Comparison of ENCODE assay signal across 16 cellular contexts in the genomic region with DNA sequence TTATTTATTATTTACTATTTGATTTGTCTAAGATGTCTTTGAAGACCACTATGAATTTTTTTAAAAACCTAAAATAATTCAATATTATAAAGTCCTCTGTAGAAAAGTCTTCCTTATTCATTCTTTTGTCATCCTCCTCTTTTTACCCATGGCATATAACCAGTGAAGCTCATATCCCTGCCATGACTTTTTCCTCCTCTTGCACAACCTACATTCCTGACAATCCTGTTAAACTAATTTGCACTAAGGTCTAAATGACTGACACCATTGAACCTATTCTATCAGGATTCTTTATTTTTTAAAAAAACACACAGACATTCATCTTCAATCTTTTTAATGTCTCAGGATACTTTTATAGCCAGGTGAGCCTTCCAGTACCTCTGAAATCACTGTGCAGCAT.
A peak's percentile ranks its signal among the peaks of the same experiment; 100 is the strongest.
DNase-seq lines count a peak whose midpoint lies in the region; ATAC-seq, FAIRE-seq and TF ChIP-seq lines count a peak whose summit lies in the region.
"Had no signal": no experiment of that assay in that cellular context is flagged by ENCODE, and none has a peak within 500 bp of the region (broad histone marks: within the 10 kb centered on the region; RNA-seq: fewer than 3 reads in every experiment).

No MANE protein-coding gene starts in this region.

- TF ChIP-seq EP300 in GM12878 (IDR thresholded peaks at IDR 0.05; ENCODE audit: borderline replicate concordance in 1 of 2, control insufficient read depth in 1 of 2, low read depth in 2 of 2, low read length in 2 of 2): no peak

- no peak overlapping the region for H2AFZ ChIP-seq in GM23338
- no peak overlapping the region for H2AFZ ChIP-seq in GM12878 (ENCODE audit: control insufficient read depth, low read depth, low read length)

- no peak overlapping the region for H3K27ac Mint-ChIP-seq in GM23338
- H3K27ac Mint-ChIP-seq: HFFc6 had no signal

- TF ChIP-seq RAD21 in GM12878 (IDR thresholded peaks at IDR 0.05; ENCODE audit: insufficient read depth, low read depth, low read length): no peak

- H3K9me2 ChIP-seq in GM23338 (ENCODE audit: insufficient read depth): no peaks in the 10 kb centered on the region

- no peaks in the 10 kb centered on the region for H4K20me1 ChIP-seq in GM23338 (replicated peaks; ENCODE audit: insufficient read depth)
- no peaks in the 10 kb centered on the region for H4K20me1 ChIP-seq in GM12878 (ENCODE audit: control insufficient read depth, insufficient read depth)

- no peak for FAIRE-seq in GM12878 (lab: Jason Lieb, UNC)

- H3K27ac ChIP-seq in GM23338 (ENCODE audit: low read depth) (no peak overlapping the region), GM12878 (ENCODE audit: control insufficient read depth, insufficient read depth) (no peak overlapping the region), iPS-18a (ENCODE audit: low read length) (no peak overlapping the region)

- H3K79me2 ChIP-seq in GM23338 (replicated peaks; ENCODE audit: insufficient read depth) (no peaks in the 10 kb centered on the region; the same call in 1 of the 2 replicates), GM12878 (ENCODE audit: control insufficient read depth, insufficient read depth, low read length) (peaks cover 13% of the 10 kb centered on the region)

- H3K9ac ChIP-seq in GM12878 (ENCODE audit: control insufficient read depth, insufficient read depth, low read length) (no peak overlapping the region), iPS-18a (ENCODE audit: low read length) (no peak overlapping the region)

- no peak for TF ChIP-seq POLR2A in GM12878 (IDR thresholded peaks at IDR 0.05; ENCODE audit: low read depth, low read length)

- SMC1A ChIA-PET in GM12878 (lab: Charles Lee; ENCODE audit: uncharacterized antibody, unreplicated experiment): interaction anchor here (0.5 to 5.9 kb wide), 32 partner anchors 10 to 389 kb away, joined by 3 to 65 read pairs (median 4); partner anchors contain the start of gene TNIK

- no peak for DNase-seq in GM23338 (ENCODE audit: low spot score)
- DNase-seq in GM12878 (ENCODE audit: low read depth, low spot score): no peak
- DNase-seq in renal cortical epithelial cell (ENCODE audit: low read depth): peak; percentile 85
- DNase-seq in GM13976 (ENCODE audit: low spot score): no peak
- DNase-seq in DMS153 treated with DMSO at 0.1 percent for 48 hours (lab: John Stamatoyannopoulos, UW; ENCODE audit: unreplicated experiment): no peak
- DNase-seq: HFFc6, Karpas-422, MM.1S, NCI-H187 treated with DMSO at 0.1 percent for 48 hours, NCI-H2171, NCI-H82, SHP77 had no signal

- H3K4me2 ChIP-seq in GM23338 (peak overlapping the region; percentile 56), GM12878 (ENCODE audit: control insufficient read depth, insufficient read depth) (peak overlapping the region; percentile 11; the same call in 1 of the 2 replicates)

- H3K27me3 Mint-ChIP-seq in GM23338 (ENCODE audit: insufficient read depth, low read depth, poor library complexity): no peaks in the 10 kb centered on the region

- ATAC-seq in GM23338: no peak
- ATAC-seq in GM12878: no peak
- ATAC-seq in HG02798 (IDR thresholded peaks at IDR 0.05; ENCODE audit: poor library complexity, unreplicated experiment): no peak
- ATAC-seq: Panc1, SK-N-SH treated with all-trans-retinoic acid at 6 μM for 48 hours had no signal

- CTCF ChIA-PET in GM12878 (lab: Yijun Ruan, JAX): interaction anchor here (0.7 to 5.7 kb wide), 24 partner anchors 10 to 379 kb away, joined by 3 to 49 read pairs (median 4); no protein-coding TSS in a partner anchor

- POLR2A ChIA-PET in GM12878 (lab: Charles Lee): interaction anchor here (0.6 to 1.4 kb wide), 2 partner anchors 168 to 466 kb away, joined by 3 read pairs; no protein-coding TSS in a partner anchor

- H3K4me3 ChIP-seq in GM23338: no peak overlapping the region
- H3K4me3 ChIP-seq in GM12878: no peak overlapping the region
- peak overlapping the region; percentile 26 for H3K4me3 ChIP-seq in iPS-18a (ENCODE audit: low read length)

- no TSS peak for BruUV-seq in GM12878 (replicated peaks; lab: Mats Ljungman, UMichigan)

- H3K9me3 ChIP-seq in GM12878 (replicated peaks; ENCODE audit: control insufficient read depth, insufficient read depth, low read length) (no peaks in the 10 kb centered on the region), iPS-18a (ENCODE audit: control insufficient read depth, low read depth, low read length) (no peaks in the 10 kb centered on the region)

- no peaks in the 10 kb centered on the region for H3K36me3 ChIP-seq in GM23338 (ENCODE audit: insufficient read depth)
- H3K36me3 ChIP-seq in GM12878 (ENCODE audit: control insufficient read depth in 2 of 2, insufficient read depth in 2 of 2, low read length in 1 of 2): peaks cover 5 to 25% of the 10 kb centered on the region in 2 experiments; a peak in 3 of 4 replicates
- no peaks in the 10 kb centered on the region for H3K36me3 ChIP-seq in iPS-18a (ENCODE audit: control insufficient read depth, low read depth, low read length)

- no peak for TF ChIP-seq CTCF in GM23338 (conservative IDR thresholded peaks at IDR 0.05; ENCODE audit: low read depth in 2 of 2)
- TF ChIP-seq CTCF in GM12878 (IDR thresholded peaks at IDR 0.05 in 2 of 3, conservative IDR thresholded peaks at IDR 0.05 in 1 of 3; ENCODE audit: control insufficient read depth in 2 of 3, extremely low read depth in 1 of 3, insufficient read depth in 1 of 3, low read depth in 3 of 3, low read length in 3 of 3): no peak
- TF ChIP-seq CTCF in GM13976 (IDR thresholded peaks at IDR 0.05; ENCODE audit: borderline replicate concordance, control extremely low read depth, extremely low read depth, insufficient read depth, missing control alignments): no peak

- no peaks in the 10 kb centered on the region for H3F3A ChIP-seq in GM23338 (replicated peaks; ENCODE audit: low read depth)

- H3K4me1 ChIP-seq in GM23338 (ENCODE audit: insufficient read depth) (peaks cover 16% of the 10 kb centered on the region), GM12878 (ENCODE audit: control insufficient read depth, insufficient read depth, low read length) (peaks cover 42% of the 10 kb centered on the region), iPS-18a (ENCODE audit: control insufficient read depth, low read depth, low read length) (peaks cover 13% of the 10 kb centered on the region)

- H3K9me3 Mint-ChIP-seq in GM23338: no peaks in the 10 kb centered on the region
- H3K9me3 Mint-ChIP-seq: HFFc6 had no signal

- H3K36me3 Mint-ChIP-seq in GM23338 (ENCODE audit: low read depth): peaks cover 6% of the 10 kb centered on the region; the same call in 1 of the 3 replicates

- RAD21 ChIA-PET in GM12878 (lab: Charles Lee; ENCODE audit: unreplicated experiment): interaction anchor here (0.9 to 4.8 kb wide), 17 partner anchors 10 to 380 kb away, joined by 3 to 31 read pairs (median 4); partner anchors contain the start of gene TNIK

- H3K27me3 ChIP-seq in GM23338 (ENCODE audit: insufficient read depth) (no peaks in the 10 kb centered on the region), GM12878 (replicated peaks in 1 of 2; ENCODE audit: control insufficient read depth in 2 of 2, insufficient read depth in 2 of 2, low read length in 1 of 2) (no peaks in the 10 kb centered on the region), iPS-18a (ENCODE audit: control insufficient read depth, insufficient read depth, low read length) (no peaks in the 10 kb centered on the region)

- intact Hi-C loops in GM12878 (cut with micrococcal nuclease; ENCODE audit: unreplicated experiment): loop anchor here (5.0 to 10.0 kb wide), 3 partner anchors 68 to 648 kb away; no protein-coding TSS in a partner anchor

- in situ Hi-C loops in GM12878 (cut with MboI): loop anchor here (5.0 kb wide), 1 partner anchor 271 kb away; no protein-coding TSS in a partner anchor
- in situ Hi-C loops in GM13976 (cut with MboI; ENCODE audit: low sequenced_read_pairs, unreplicated experiment): loop anchor here (10.0 kb wide), 2 partner anchors 278 to 378 kb away; partner anchors contain the start of gene TNIK

- no peak overlapping the region for H3K4me3 Mint-ChIP-seq in GM23338
- H3K4me3 Mint-ChIP-seq: HFFc6 had no signal

- H3K4me1 Mint-ChIP-seq in GM23338: peaks cover 19% of the 10 kb centered on the region

TF ChIP-seq in GM23338, 12 proteins besides CTCF, POLR2A, EP300 and RAD21 (continues in another document):
- TF ChIP-seq EZH2phosphoT487 (IDR thresholded peaks at IDR 0.05; ENCODE audit: unreplicated experiment): no peak
- no peak for TF ChIP-seq NANOG (IDR thresholded peaks at IDR 0.05; ENCODE audit: borderline replicate concordance)
- no peak for TF ChIP-seq ZNF114 (CRISPR knock-in tag; IDR thresholded peaks at IDR 0.05)

TF ChIP-seq in GM12878, 131 proteins besides CTCF, POLR2A, EP300 and RAD21 (continues in another document):
- TF ChIP-seq YY1 (IDR thresholded peaks at IDR 0.05; ENCODE audit: low read depth, low read length) (no peak), ZNF207 (IDR thresholded peaks at IDR 0.05; ENCODE audit: borderline replicate concordance) (no peak), BRCA1 (IDR thresholded peaks at IDR 0.05; ENCODE audit: low read depth, low read length) (no peak), RELB (IDR thresholded peaks at IDR 0.05; ENCODE audit: low read depth) (no peak)
